In the genomic region with DNA sequence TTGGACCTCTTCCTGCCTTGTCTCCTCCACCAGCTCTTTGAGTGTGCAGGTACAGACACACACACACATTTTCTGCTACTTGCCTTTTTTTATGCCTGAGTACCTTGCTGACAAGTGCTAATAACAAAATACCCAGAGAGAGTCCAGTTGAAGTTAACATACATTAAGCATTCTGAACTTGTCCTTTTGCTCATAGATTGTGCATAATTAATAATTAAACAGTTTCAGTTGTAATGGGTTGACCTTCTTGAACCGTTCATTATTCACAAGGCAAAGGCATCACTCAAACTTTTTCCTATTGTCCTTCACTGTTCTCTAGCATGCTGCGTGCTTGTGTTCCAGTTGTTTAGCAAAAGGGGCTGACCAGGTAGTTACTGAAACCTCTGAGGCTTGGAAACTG, we compare ENCODE assay signal across 20 cellular contexts. TPM values are rescaled to one million over a fixed set of nuclear protein-coding genes. Genes with fewer than 3 reads are reported as not detected.
A peak's percentile ranks its signal among the peaks of the same experiment; 100 is the strongest.
DNase-seq lines count a peak whose midpoint lies in the region; FAIRE-seq and TF ChIP-seq lines count a peak whose summit lies in the region.
"Had no signal": no experiment of that assay in that cellular context is flagged by ENCODE, and none has a peak within 500 bp of the region (broad histone marks: within the 10 kb centered on the region; RNA-seq: fewer than 3 reads in every experiment).

No MANE protein-coding gene starts in this region.

- intact Hi-C loops in endothelial cell of umbilical vein (cut with micrococcal nuclease) = no loop called here

- H3K9me2 ChIP-seq in DOHH2 (replicated peaks; ENCODE audit: control insufficient read depth, low read length) (no peaks in the 10 kb centered on the region), Loucy (replicated peaks; ENCODE audit: low read depth, low read length) (no peaks in the 10 kb centered on the region)

- CTCF ChIA-PET in endothelial cell of umbilical vein (lab: Charles Lee) = no interaction called here

- H3K4me3 ChIP-seq in DOHH2 (ENCODE audit: low read length) (0 out of 2 replicates have a peak overlapping the region, but pooled peaks have one; percentile 11), Loucy (ENCODE audit: low read length, poor library complexity, severe bottlenecking) (no peak overlapping the region), endothelial cell of umbilical vein (replicated peaks in 1 of 3; ENCODE audit: insufficient read depth in 1 of 3, low read depth in 1 of 3, low read length in 3 of 3) (no peak overlapping the region)
- H3K4me3 ChIP-seq: A549, SK-N-MC had no signal

- no peaks in the 10 kb centered on the region for H4K20me1 ChIP-seq in DOHH2 (ENCODE audit: control insufficient read depth, insufficient read depth, low read depth, low read length)
- no peaks in the 10 kb centered on the region for H4K20me1 ChIP-seq in Loucy (ENCODE audit: insufficient read depth, low read length, poor library complexity, severe bottlenecking)
- no peaks in the 10 kb centered on the region for H4K20me1 ChIP-seq in endothelial cell of umbilical vein (replicated peaks; ENCODE audit: control insufficient read depth, extremely low read depth, insufficient read depth, low read length)

- H3K79me2 ChIP-seq in DOHH2 (ENCODE audit: control insufficient read depth, low read length) (no peaks in the 10 kb centered on the region), Loucy (ENCODE audit: insufficient read depth, low read length) (no peaks in the 10 kb centered on the region), endothelial cell of umbilical vein (ENCODE audit: control insufficient read depth, insufficient read depth, low read length) (no peaks in the 10 kb centered on the region)

- dilution Hi-C loops in endothelial cell of umbilical vein (cut with MboI; ENCODE audit: extremely low pct_ligation_motif_present, low sequenced_read_pairs) = no loop called here

- DNase-seq in endothelial cell of umbilical vein (ENCODE audit: low read depth, low spot score) (no peak), renal cortical epithelial cell (ENCODE audit: low read depth) (peak; percentile 80), superior temporal gyrus (ENCODE audit: extremely low spot score) (no peak), dedifferentiated amniotic fluid mesenchymal stem cell (ENCODE audit: extremely low spot score) (no peak)
- no peak for DNase-seq in stimulated activated CD4-positive, alpha-beta T cell treated with anti-CD3 and anti-CD28 coated beads, Interleukin-2, amount 100 ng/mL, for 24 hours
- DNase-seq: AML-193; C1 segment of cervical spinal cord; CD4-positive, alpha-beta memory T cell; COR-L47; H7; KBM-7; MM.1S; NCI-H2029; NCI-H446 treated with DMSO at 0.1 percent for 48 hours; NCI-H82; SIG-M5 had no signal

- POLR2A ChIA-PET in endothelial cell of umbilical vein (lab: Charles Lee) = no interaction called here

- H3K27ac ChIP-seq in DOHH2 (ENCODE audit: low read depth, low read length) (no peak overlapping the region), endothelial cell of umbilical vein (ENCODE audit: insufficient read depth, low read depth, low read length) (no peak overlapping the region)
- H3K27ac ChIP-seq: A549, SK-N-MC had no signal

- H3K4me2 ChIP-seq in DOHH2 (ENCODE audit: low read length) (peak overlapping the region; percentile 66), Loucy (ENCODE audit: low read depth, low read length, poor library complexity, severe bottlenecking) (peak overlapping the region; percentile 26), endothelial cell of umbilical vein (ENCODE audit: insufficient read depth, low read length) (no peak overlapping the region)
- H3K4me2 ChIP-seq: A549 had no signal

- H3K9me1 ChIP-seq in endothelial cell of umbilical vein (replicated peaks; ENCODE audit: control insufficient read depth, extremely low read depth, insufficient read depth, low read length) = no peaks in the 10 kb centered on the region

- no peak for TF ChIP-seq POLR2A in endothelial cell of umbilical vein (IDR thresholded peaks at IDR 0.05; ENCODE audit: low read depth, low read length)

- H3K27me3 ChIP-seq in DOHH2 (ENCODE audit: control insufficient read depth, low read length) (no peaks in the 10 kb centered on the region), Loucy (ENCODE audit: insufficient read depth, low read length, poor library complexity, severe bottlenecking) (no peaks in the 10 kb centered on the region), endothelial cell of umbilical vein (ENCODE audit: control insufficient read depth in 2 of 2, insufficient read depth in 2 of 2, low read length in 2 of 2) (no peaks in the 10 kb centered on the region)

- no peaks in the 10 kb centered on the region for H3K9me3 ChIP-seq in DOHH2 (ENCODE audit: control insufficient read depth, insufficient read depth, low read length)
- H3K9me3 ChIP-seq in Loucy (ENCODE audit: insufficient read depth, low read depth, low read length) = no peaks in the 10 kb centered on the region
- no peaks in the 10 kb centered on the region for H3K9me3 ChIP-seq in endothelial cell of umbilical vein (replicated peaks; ENCODE audit: control insufficient read depth, insufficient read depth, low read length)
- H3K9me3 ChIP-seq: A549 had no signal

- BruUV-seq in endothelial cell of umbilical vein (replicated peaks; lab: Mats Ljungman, UMichigan) = no TSS peak

- H3K36me3 ChIP-seq in DOHH2 (ENCODE audit: control insufficient read depth, low read length) (no peaks in the 10 kb centered on the region), Loucy (ENCODE audit: insufficient read depth, low read length) (no peaks in the 10 kb centered on the region; the same call in 1 of the 2 replicates), endothelial cell of umbilical vein (ENCODE audit: control insufficient read depth in 2 of 2, extremely low read depth in 1 of 2, insufficient read depth in 2 of 2, low read length in 2 of 2) (peaks cover 0 to 2% of the 10 kb centered on the region in 2 experiments)

- TF ChIP-seq CTCF in DOHH2 (IDR thresholded peaks at IDR 0.05; ENCODE audit: low read depth, low read length, poor library complexity, severe bottlenecking) (no peak), Loucy (conservative IDR thresholded peaks at IDR 0.05; ENCODE audit: low read length) (no peak), endothelial cell of umbilical vein (IDR thresholded peaks at IDR 0.05; ENCODE audit: extremely low read depth in 1 of 2, insufficient read depth in 1 of 2, low read depth in 1 of 2, low read length in 2 of 2) (no peak)

- no peak overlapping the region for H2AFZ ChIP-seq in Loucy (ENCODE audit: low read length)
- no peak overlapping the region for H2AFZ ChIP-seq in endothelial cell of umbilical vein (ENCODE audit: low read depth, low read length)

- peaks cover 68% of the 10 kb centered on the region for H3K4me1 ChIP-seq in DOHH2 (ENCODE audit: control insufficient read depth, low read length)
- peaks cover 98% of the 10 kb centered on the region for H3K4me1 ChIP-seq in Loucy (ENCODE audit: insufficient read depth, low read length, poor library complexity, severe bottlenecking)
- H3K4me1 ChIP-seq in endothelial cell of umbilical vein (ENCODE audit: control insufficient read depth, extremely low read depth, insufficient read depth, low read length) = no peaks in the 10 kb centered on the region
- H3K4me1 ChIP-seq: A549 had no signal

- no peaks in the 10 kb centered on the region for H3F3A ChIP-seq in DOHH2 (ENCODE audit: control insufficient read depth, insufficient read depth)
- H3F3A ChIP-seq in Loucy (ENCODE audit: low read depth) = peaks cover 12% of the 10 kb centered on the region; the same call in 1 of the 2 replicates

- H3K9ac ChIP-seq in Loucy (ENCODE audit: low read depth, low read length, poor library complexity, severe bottlenecking) (peak overlapping the region; percentile 66), endothelial cell of umbilical vein (replicated peaks; ENCODE audit: extremely low read depth, insufficient read depth, low read length) (no peak overlapping the region)

- peak; percentile 35 for FAIRE-seq in endothelial cell of umbilical vein (lab: Jason Lieb, UNC)
- FAIRE-seq: A549 had no signal

TF ChIP-seq in endothelial cell of umbilical vein, 7 proteins besides CTCF, POLR2A, EP300 and RAD21:
- TF ChIP-seq JUN (IDR thresholded peaks at IDR 0.05; ENCODE audit: borderline replicate concordance, insufficient read depth, insufficient read length, low read depth) (no peak), MAX (IDR thresholded peaks at IDR 0.05; ENCODE audit: insufficient read depth, insufficient read length) (no peak), POLR2AphosphoS5 (IDR thresholded peaks at IDR 0.05; ENCODE audit: insufficient read depth, low read depth, low read length) (no peak), EZH2 (IDR thresholded peaks at IDR 0.05; ENCODE audit: borderline replicate concordance, low read depth, low read length, severe bottlenecking) (no peak), FOS (IDR thresholded peaks at IDR 0.05; ENCODE audit: borderline replicate concordance, insufficient read depth, low read length) (no peak)

RNA-seq across cellular contexts. Expression of gene SKOR1, which starts 59.6 kb away (rescaled TPM):
- total RNA-seq in endothelial cell of umbilical vein (0.09 and 0.15 TPM in 2 replicates), renal cortical epithelial cell (0.10 TPM in 1 of 2 replicates, not detected in the other)
- polyA plus RNA-seq in endothelial cell of umbilical vein = 0.05 and 0.06 TPM in 2 replicates
- 0.03 and 0.06 TPM in 2 replicates for polyA plus RNA-seq in endothelial cell of umbilical vein (2011; cell fraction: cytosol; rRNA removed)
- polyA plus RNA-seq in endothelial cell of umbilical vein (2011; cell fraction: nucleus; rRNA removed) = 0.17 and 0.25 TPM in 2 replicates
- polyA plus RNA-seq in endothelial cell of umbilical vein (2012) = 0.07 TPM in 1 of 2 replicates, not detected in the other
- polyA minus RNA-seq in endothelial cell of umbilical vein = 0.13 and 0.15 TPM in 2 replicates
- 0.41 TPM for polyA minus RNA-seq in endothelial cell of umbilical vein (2011; cell fraction: cytosol; rRNA and poly(A)+ RNA removed)
- 0.19 and 0.58 TPM in 2 replicates for polyA minus RNA-seq in endothelial cell of umbilical vein (2011; cell fraction: nucleus; rRNA and poly(A)+ RNA removed)
- total RNA-seq: H7 had no signal
